8 cellular contexts compared by ENCODE assay signal in genomic region chr17:37373530-37374159, GRCh38. TPM values are rescaled to one million over a fixed set of nuclear protein-coding genes. Genes with fewer than 3 reads are reported as not detected.
A peak's percentile ranks its signal among the peaks of the same experiment; 100 is the strongest.
DNase-seq lines count a peak whose midpoint lies in the region; ATAC-seq and TF ChIP-seq lines count a peak whose summit lies in the region.

No MANE protein-coding gene starts in this region.

- H3K27me3 ChIP-seq in CD4-positive, alpha-beta T cell (ENCODE audit: control insufficient read depth, insufficient read depth, low read length): no peaks in the 10 kb centered on the region
- H3K27me3 ChIP-seq in GM23248 (replicated peaks; ENCODE audit: insufficient read depth): no peaks in the 10 kb centered on the region

- no peaks in the 10 kb centered on the region for H4K20me1 ChIP-seq in GM23248 (ENCODE audit: insufficient read depth)

- WGBS in GM23248 (ENCODE audit: low coverage in 1 of 2, low lambda C conversion rate in 2 of 2, missing lambda C conversion rate in 2 of 2), 2 experiments: 2 to 3% methylated on average over 4 of the region's 4 CpGs

- H2AFZ ChIP-seq in GM23248: peak overlapping the region; percentile 61; the same call in 1 of the 2 replicates

- ATAC-seq in CD4-positive, alpha-beta T cell (ENCODE audit: poor library complexity): peak; percentile 99
- ATAC-seq in activated naive CD8-positive, alpha-beta T cell treated with anti-CD3 and anti-CD28 coated beads, Interleukin-2, amount 50 U/mL, for 24 hours: peak; percentile 94
- peak; percentile 78 to 90 for ATAC-seq in left cardiac atrium
- ATAC-seq in HG02763 (IDR thresholded peaks at IDR 0.05; ENCODE audit: unreplicated experiment): no peak

- H3K4me2 ChIP-seq in GM23248 (ENCODE audit: unreplicated experiment): no peak overlapping the region

- H3K9me3 ChIP-seq in CD4-positive, alpha-beta T cell (ENCODE audit: control insufficient read depth, low read length): no peaks in the 10 kb centered on the region
- no peaks in the 10 kb centered on the region for H3K9me3 ChIP-seq in GM23248 (ENCODE audit: low read depth)

- CTCF ChIA-PET in CD4-positive, alpha-beta T cell (lab: Charles Lee): interaction anchor here (0.6 to 2.3 kb wide), 18 partner anchors 9 to 771 kb away, joined by 3 to 32 read pairs (median 4); partner anchors contain the start of genes ACACA and TADA2A

- no peaks in the 10 kb centered on the region for H3K27me3 Mint-ChIP-seq in CD4-positive, alpha-beta T cell
- no peaks in the 10 kb centered on the region for H3K27me3 Mint-ChIP-seq in activated naive CD8-positive, alpha-beta T cell treated with anti-CD3 and anti-CD28 coated beads, Interleukin-2, amount 50 U/mL, for 24 hours

- no peaks in the 10 kb centered on the region for H3K79me2 ChIP-seq in GM23248 (ENCODE audit: insufficient read depth)

- H3K4me3 Mint-ChIP-seq in CD4-positive, alpha-beta T cell: no peak overlapping the region
- H3K4me3 Mint-ChIP-seq in activated naive CD8-positive, alpha-beta T cell treated with anti-CD3 and anti-CD28 coated beads, Interleukin-2, amount 50 U/mL, for 24 hours: no peak overlapping the region

- POLR2A ChIA-PET in CD4-positive, alpha-beta T cell (lab: Charles Lee): interaction anchor here (0.6 to 1.3 kb wide), 3 partner anchors 14 to 25 kb away, joined by 3 to 4 read pairs (median 4); no protein-coding TSS in a partner anchor

- no peaks in the 10 kb centered on the region for H3F3A ChIP-seq in GM23248 (ENCODE audit: insufficient read depth)

- no peaks in the 10 kb centered on the region for H3K9me2 ChIP-seq in GM23248 (ENCODE audit: insufficient read depth)

- H3K4me1 ChIP-seq in GM23248 (ENCODE audit: insufficient read depth): 0 out of 2 replicates have a peak, but pooled peaks cover 3% of the 10 kb centered on the region

- no peak overlapping the region for H3K9ac ChIP-seq in GM23248

- H3K36me3 ChIP-seq in GM23248 (ENCODE audit: low read depth): no peaks in the 10 kb centered on the region

- TF ChIP-seq CTCF in CD4-positive, alpha-beta T cell (IDR thresholded peaks at IDR 0.05): peak; percentile 96
- TF ChIP-seq CTCF in retinal pigment epithelial cell (conservative IDR thresholded peaks at IDR 0.05; ENCODE audit: low read depth, low read length): peak; percentile 100

- H3K4me1 Mint-ChIP-seq in CD4-positive, alpha-beta T cell (ENCODE audit: low read depth): peaks cover 5% of the 10 kb centered on the region
- H3K4me1 Mint-ChIP-seq in activated naive CD8-positive, alpha-beta T cell treated with anti-CD3 and anti-CD28 coated beads, Interleukin-2, amount 50 U/mL, for 24 hours: peaks cover 5% of the 10 kb centered on the region

- H3K4me3 ChIP-seq in GM23248 (no peak overlapping the region), retinal pigment epithelial cell (ENCODE audit: low read length) (no peak overlapping the region)

- no peak overlapping the region for H3K27ac ChIP-seq in CD4-positive, alpha-beta T cell (ENCODE audit: low read depth, low read length)
- H3K27ac ChIP-seq in GM23248: no peak overlapping the region

- peak; percentile 35 to 62 (median 48) for DNase-seq in CD4-positive, alpha-beta T cell
- peak; percentile 86 for DNase-seq in GM23248
- DNase-seq in NCI-H187 treated with DMSO at 0.1 percent for 48 hours (lab: John Stamatoyannopoulos, UW): peak; percentile 32
- peak; percentile 79 for DNase-seq in SW480 (ENCODE audit: low spot score)
- peak; percentile 60 for DNase-seq in activated naive CD8-positive, alpha-beta T cell treated with anti-CD3 and anti-CD28 coated beads, Interleukin-2, amount 50 U/mL, for 24 hours
- DNase-seq in left cardiac atrium: no peak
- DNase-seq in retinal pigment epithelial cell (ENCODE audit: low read depth): peak; percentile 55

- no peak overlapping the region for H3K27ac Mint-ChIP-seq in CD4-positive, alpha-beta T cell
- H3K27ac Mint-ChIP-seq in activated naive CD8-positive, alpha-beta T cell treated with anti-CD3 and anti-CD28 coated beads, Interleukin-2, amount 50 U/mL, for 24 hours: no peak overlapping the region

- intact Hi-C loops in CD4-positive, alpha-beta T cell (cut with DNase I, micrococcal nuclease): loop anchor here (1.0 to 10.0 kb wide), 5 partner anchors 19 to 771 kb away; no protein-coding TSS in a partner anchor
- intact Hi-C loops in left cardiac atrium (cut with DNase I): no loop called here

- no peaks in the 10 kb centered on the region for H3K36me3 Mint-ChIP-seq in CD4-positive, alpha-beta T cell (ENCODE audit: low read depth)
- H3K36me3 Mint-ChIP-seq in activated naive CD8-positive, alpha-beta T cell treated with anti-CD3 and anti-CD28 coated beads, Interleukin-2, amount 50 U/mL, for 24 hours (ENCODE audit: low read depth): no peaks in the 10 kb centered on the region

- in situ Hi-C loops in GM23248 (cut with MboI): no loop called here

- no peaks in the 10 kb centered on the region for H3K9me3 Mint-ChIP-seq in CD4-positive, alpha-beta T cell
- no peaks in the 10 kb centered on the region for H3K9me3 Mint-ChIP-seq in activated naive CD8-positive, alpha-beta T cell treated with anti-CD3 and anti-CD28 coated beads, Interleukin-2, amount 50 U/mL, for 24 hours

RNA-seq across cellular contexts. Expression of gene C17orf78, which starts 2.1 kb away (rescaled TPM):
- total RNA-seq in CD4-positive, alpha-beta T cell: not detected
- total RNA-seq in GM23248 (2014; rRNA removed; shearing (Covaris generic)): not detected in 2 replicates
- polyA plus RNA-seq in GM23248 (2016; fragmentation: Nextera tagmentation; extraction: Ambion mirVana): not detected in 2 replicates
- total RNA-seq in left cardiac atrium: not detected

RNA-seq across cellular contexts. Expression of gene ACACA, which starts 33.0 kb away (rescaled TPM):
- 10 to 100 TPM; 26.0 to 28.9 TPM for total RNA-seq in CD4-positive, alpha-beta T cell
- 21.9 and 38.3 TPM in 2 replicates for total RNA-seq in GM23248 (2014; rRNA removed; shearing (Covaris generic))
- polyA plus RNA-seq in GM23248 (2016; fragmentation: Nextera tagmentation; extraction: Ambion mirVana): 10.2 and 10.3 TPM in 2 replicates
- 10 to 100 TPM; 28.1 to 49.6 TPM for total RNA-seq in left cardiac atrium

RNA-seq across cellular contexts. Expression of gene TADA2A, which starts 33.0 kb away (rescaled TPM):
- 1 to 10 TPM; 6.7 to 8.0 TPM for total RNA-seq in CD4-positive, alpha-beta T cell
- total RNA-seq in GM23248 (2014; rRNA removed; shearing (Covaris generic)): 16.9 and 18.3 TPM in 2 replicates
- 15.1 and 16.7 TPM in 2 replicates for polyA plus RNA-seq in GM23248 (2016; fragmentation: Nextera tagmentation; extraction: Ambion mirVana)
- 10 to 100 TPM; 13.5 to 18.9 TPM for total RNA-seq in left cardiac atrium

Comparison
In these comparisons a context has a peak if more than half of its experiments do, and no peak if none do; other contexts are left out.
1. intact Hi-C loops: an anchor here in CD4-positive, alpha-beta T cell (1.0 to 10.0 kb wide); none called in left cardiac atrium.